Comparison of ENCODE assay signal across 20 cellular contexts in the genomic region with DNA sequence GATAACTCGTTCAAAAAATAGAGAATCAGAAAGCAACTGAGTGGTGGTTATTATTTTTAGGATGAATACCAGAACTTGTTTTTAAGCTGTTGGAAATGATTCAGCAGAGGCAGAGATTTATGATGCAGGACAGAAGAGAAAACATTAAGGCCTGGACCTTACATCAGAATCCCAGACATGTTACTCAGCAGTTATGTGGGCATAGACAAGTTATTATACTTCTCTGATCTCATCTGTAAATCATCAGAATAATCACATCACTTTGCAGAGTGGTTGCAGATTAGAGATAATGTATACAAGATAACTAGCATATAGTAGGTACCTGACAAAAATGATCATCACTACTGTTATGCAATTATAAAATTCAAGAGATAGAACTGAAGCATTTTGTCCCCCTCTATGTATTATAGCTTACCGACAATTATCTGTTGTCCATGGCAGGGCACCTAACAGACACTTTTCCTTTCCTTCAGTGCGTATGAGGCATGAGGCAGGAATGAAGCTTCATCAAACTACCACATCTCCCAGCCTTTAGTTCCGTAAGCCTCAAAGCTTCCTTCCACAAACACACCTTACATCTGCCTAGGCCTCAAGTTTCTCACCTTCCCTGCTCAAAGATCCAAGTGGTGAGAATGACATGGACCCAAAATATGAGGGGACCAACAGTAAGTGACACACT.
DNase-seq lines count a peak whose midpoint lies in the region; ATAC-seq and TF ChIP-seq lines count a peak whose summit lies in the region.
"Had no signal": no experiment of that assay in that cellular context is flagged by ENCODE, and none has a peak within 500 bp of the region (broad histone marks: within the 10 kb centered on the region; RNA-seq: fewer than 3 reads in every experiment).

No MANE protein-coding gene starts in this region.

- no peaks in the 10 kb centered on the region for H3K27me3 Mint-ChIP-seq in neural progenitor cell (ENCODE audit: insufficient read depth, low read depth)
- H3K27me3 Mint-ChIP-seq: activated T-helper 17 cell treated with anti-CD3 and anti-CD28 coated beads, Interleukin-2, amount 50 U/mL, for 72 hours had no signal

- H3F3A ChIP-seq in neural progenitor cell (ENCODE audit: low read depth) = peaks cover 10% of the 10 kb centered on the region

- no peak for TF ChIP-seq CTCF in brain microvascular endothelial cell (IDR thresholded peaks at IDR 0.05; ENCODE audit: low read depth, low read length, missing control alignments)
- TF ChIP-seq CTCF in kidney epithelial cell (IDR thresholded peaks at IDR 0.05; ENCODE audit: insufficient read depth, low read length, poor library complexity, severe bottlenecking) = no peak
- TF ChIP-seq CTCF in neural progenitor cell (IDR thresholded peaks at IDR 0.05) = no peak

- DNase-seq in A172 (ENCODE audit: low spot score) (peak; percentile 65), HS-5 (ENCODE audit: low read depth) (peak; percentile 58), brain microvascular endothelial cell (peak; percentile 61), kidney epithelial cell (ENCODE audit: low read depth) (peak; percentile 19), NCI-H2171 treated with DMSO at 0.1 percent for 48 hours (lab: John Stamatoyannopoulos, UW) (no peak), mesenteric fat pad (ENCODE audit: low spot score) (no peak), neural progenitor cell (ENCODE audit: low spot score) (no peak)
- DNase-seq: 8988T, anterior cingulate cortex, dermis blood vessel endothelial cell, GDM1, NCI-H1694 treated with DMSO at 0.1 percent for 48 hours, NCI-H526, small intestine, WERI-Rb-1 had no signal

- ATAC-seq in GM21423 (IDR thresholded peaks at IDR 0.05; ENCODE audit: unreplicated experiment) = no peak
- ATAC-seq: activated T-helper 17 cell treated with anti-CD3 and anti-CD28 coated beads, Interleukin-2, amount 50 U/mL, for 72 hours; Panc1 had no signal

- no peak overlapping the region for H3K27ac Mint-ChIP-seq in neural progenitor cell
- H3K27ac Mint-ChIP-seq: activated T-helper 17 cell treated with anti-CD3 and anti-CD28 coated beads, Interleukin-2, amount 50 U/mL, for 72 hours had no signal

- no peaks in the 10 kb centered on the region for H3K9me3 ChIP-seq in neural progenitor cell (ENCODE audit: low read depth)
- H3K9me3 ChIP-seq: neutrophil had no signal

- no peaks in the 10 kb centered on the region for H3K36me3 Mint-ChIP-seq in neural progenitor cell

- peaks cover 15% of the 10 kb centered on the region for H3K4me1 ChIP-seq in neural progenitor cell

- no peak overlapping the region for H3K4me2 ChIP-seq in neural progenitor cell

- H3K27me3 ChIP-seq in brain microvascular endothelial cell (replicated peaks) = no peaks in the 10 kb centered on the region
- no peaks in the 10 kb centered on the region for H3K27me3 ChIP-seq in kidney epithelial cell (ENCODE audit: control insufficient read depth, insufficient read depth, low read length)
- H3K27me3 ChIP-seq in neural progenitor cell = no peaks in the 10 kb centered on the region
- H3K27me3 ChIP-seq: neutrophil had no signal

- H3K9me3 Mint-ChIP-seq in neural progenitor cell = no peaks in the 10 kb centered on the region
- H3K9me3 Mint-ChIP-seq: activated T-helper 17 cell treated with anti-CD3 and anti-CD28 coated beads, Interleukin-2, amount 50 U/mL, for 72 hours had no signal

- no peaks in the 10 kb centered on the region for H3K79me2 ChIP-seq in neural progenitor cell (ENCODE audit: low read depth)

- no peak overlapping the region for H2AFZ ChIP-seq in neural progenitor cell (replicated peaks)

- H3K36me3 ChIP-seq in brain microvascular endothelial cell (replicated peaks) (no peaks in the 10 kb centered on the region), kidney epithelial cell (ENCODE audit: control insufficient read depth, insufficient read depth, low read length) (no peaks in the 10 kb centered on the region), neural progenitor cell (no peaks in the 10 kb centered on the region)
- H3K36me3 ChIP-seq: neutrophil, WERI-Rb-1 had no signal

- no peak overlapping the region for H3K4me3 Mint-ChIP-seq in neural progenitor cell
- H3K4me3 Mint-ChIP-seq: activated T-helper 17 cell treated with anti-CD3 and anti-CD28 coated beads, Interleukin-2, amount 50 U/mL, for 72 hours had no signal

- H3K27ac ChIP-seq in brain microvascular endothelial cell = peak overlapping the region; percentile 3
- H3K27ac ChIP-seq in neural progenitor cell = no peak overlapping the region
- H3K27ac ChIP-seq: neutrophil, WERI-Rb-1 had no signal

- in situ Hi-C loops in brain microvascular endothelial cell (cut with HindIII; ENCODE audit: low pct_ligation_motif_present, low sequenced_read_pairs) = no loop called here

- H3K4me1 Mint-ChIP-seq in neural progenitor cell = peaks cover 7% of the 10 kb centered on the region
- H3K4me1 Mint-ChIP-seq: activated T-helper 17 cell treated with anti-CD3 and anti-CD28 coated beads, Interleukin-2, amount 50 U/mL, for 72 hours had no signal

- H4K20me1 ChIP-seq in neural progenitor cell (ENCODE audit: low read depth) = peaks cover 14% of the 10 kb centered on the region

- no peak overlapping the region for H3K9ac ChIP-seq in neural progenitor cell

- H3K4me3 ChIP-seq in brain microvascular endothelial cell (ENCODE audit: low read depth, low read length) (no peak overlapping the region), kidney epithelial cell (ENCODE audit: low read depth, low read length) (no peak overlapping the region), neural progenitor cell (no peak overlapping the region)
- H3K4me3 ChIP-seq: lung had no signal

Comparison
In these comparisons a context has a peak if more than half of its experiments do, and no peak if none do; other contexts are left out.
1. DNase-seq: peak in A172 (single experiment), HS-5 (single experiment), brain microvascular endothelial cell (single experiment) and kidney epithelial cell (single experiment); none in NCI-H2171 treated with DMSO at 0.1 percent for 48 hours (single experiment), mesenteric fat pad (single experiment) and neural progenitor cell (single experiment).